32 cellular contexts compared by ENCODE assay signal in genomic region chr14:30868736-30869135, GRCh38. TPM values are rescaled to one million over a fixed set of nuclear protein-coding genes. Genes with fewer than 3 reads are reported as not detected.
DNase-seq lines count a peak whose midpoint lies in the region; ATAC-seq, FAIRE-seq and TF ChIP-seq lines count a peak whose summit lies in the region.
"Had no signal": no experiment of that assay in that cellular context is flagged by ENCODE, and none has a peak within 500 bp of the region (broad histone marks: within the 10 kb centered on the region; RNA-seq: fewer than 3 reads in every experiment).

No MANE protein-coding gene starts in this region.

- intact Hi-C loops in HepG2 (cut with micrococcal nuclease; ENCODE audit: unreplicated experiment) (no loop called here), right lobe of liver (cut with DNase I) (no loop called here)

- BruUV-seq in HepG2 (replicated peaks; lab: Mats Ljungman, UMichigan): no TSS peak

- FAIRE-seq in HepG2 (lab: Jason Lieb, UNC) (no peak), A549 (lab: Jason Lieb, UNC) (no peak), HTR-8/SVneo (lab: Jason Lieb, UNC) (peak; percentile 72)
- FAIRE-seq: A204.1, D721Med had no signal

- POLR2A ChIA-PET in HepG2 (lab: Yijun Ruan, JAX): no interaction called here
- POLR2A ChIA-PET in A549 (lab: Yijun Ruan, JAX): no interaction called here

- H3K27ac ChIP-seq in HepG2 (ENCODE audit: extremely low read length, insufficient read depth, low read length) (no peak overlapping the region), right lobe of liver (no peak overlapping the region), A549 (no peak overlapping the region)
- H3K27ac ChIP-seq: 22Rv1; BLaER1; BLaER1 treated with 17β-estradiol and CSF1 and Interleukin-3, amounts not matched to agents 10 nM and 100 nM; C4-2B had no signal

- TF ChIP-seq RAD21 in HepG2 (CRISPR knock-in tag; IDR thresholded peaks at IDR 0.05) (no peak), A549 (conservative IDR thresholded peaks at IDR 0.05 in 1 of 2, IDR thresholded peaks at IDR 0.05 in 1 of 2) (no peak)

- CTCF ChIA-PET in HepG2 (lab: Yijun Ruan, JAX; ENCODE audit: low intra/inter-chr PET ratio, low total read pairs) (no interaction called here), A549 (lab: Yijun Ruan, JAX) (no interaction called here)

- ATAC-seq in HepG2 (no peak), right lobe of liver (no peak), A549 (no peak)
- ATAC-seq: CD8-positive, alpha-beta T cell had no signal

- H3K4me2 ChIP-seq in HepG2 (ENCODE audit: low read depth, low read length) (no peak overlapping the region), A549 (no peak overlapping the region)
- H3K4me2 ChIP-seq: BLaER1 had no signal

- H3K9me3 ChIP-seq in HepG2 (ENCODE audit: low read length) (no peaks in the 10 kb centered on the region), right lobe of liver (no peaks in the 10 kb centered on the region), A549 (no peaks in the 10 kb centered on the region)
- H3K9me3 ChIP-seq: BE2C; BLaER1; BLaER1 treated with 17β-estradiol and CSF1 and Interleukin-3, amounts not matched to agents 10 nM and 100 nM; Caco-2 had no signal

- H3K4me1 ChIP-seq in HepG2 (ENCODE audit: insufficient read depth, low read length): peaks cover 11% of the 10 kb centered on the region
- H3K4me1 ChIP-seq in right lobe of liver: no peaks in the 10 kb centered on the region
- 0 out of 3 replicates have a peak, but pooled peaks cover 2% of the 10 kb centered on the region for H3K4me1 ChIP-seq in A549
- H3K4me1 ChIP-seq: BE2C, Caco-2 had no signal

- H3K79me2 ChIP-seq in HepG2 (ENCODE audit: insufficient read depth, low read length): no peaks in the 10 kb centered on the region

- TF ChIP-seq POLR2A in HepG2 (IDR thresholded peaks at IDR 0.05; ENCODE audit: insufficient read depth in 1 of 2, low read depth in 2 of 2, low read length in 2 of 2) (no peak), right lobe of liver (IDR thresholded peaks at IDR 0.05) (no peak), A549 (IDR thresholded peaks at IDR 0.05; ENCODE audit: low read length) (no peak), erythroblast (IDR thresholded peaks at IDR 0.05; ENCODE audit: low read length) (no peak)

- 63% methylated on average over 5 of the region's 5 CpGs for WGBS in HepG2 (ENCODE audit: low lambda C conversion rate)
- WGBS in right lobe of liver (ENCODE audit: insufficient coverage, low coverage, low lambda C conversion rate, missing lambda C conversion rate): 90% methylated on average over 2 of the region's 5 CpGs
- 81% methylated on average over 5 of the region's 5 CpGs for WGBS in A549 (ENCODE audit: missing lambda C conversion rate)

- H4K20me1 ChIP-seq in HepG2 (ENCODE audit: insufficient read depth, low read length): no peaks in the 10 kb centered on the region
- H4K20me1 ChIP-seq: BLaER1; BLaER1 treated with 17β-estradiol and CSF1 and Interleukin-3, amounts not matched to agents 10 nM and 100 nM had no signal

- DNase-seq in HepG2 (ENCODE audit: low spot score) (no peak), right lobe of liver (no peak), A549 (ENCODE audit: low read depth in 1 of 2, low spot score in 1 of 2) (no peak), HTR-8/SVneo (ENCODE audit: insufficient read length, low spot score) (no peak), COLO668 (lab: John Stamatoyannopoulos, UW; ENCODE audit: unreplicated experiment) (no peak), erythroblast (lab: John Stamatoyannopoulos, UW) (no peak)
- DNase-seq: 8988T; ACHN; AML-193; BE2C; C1 segment of cervical spinal cord; Caco-2; Calu3; CD4-positive, alpha-beta memory T cell; CD4-positive, alpha-beta T cell; CD4-positive, CD25-positive, alpha-beta regulatory T cell; CD8-positive, alpha-beta memory T cell; CD8-positive, alpha-beta T cell; COR-L47; DMS 273 treated with DMSO at 0.1 percent for 48 hours; DMS153; DMS53; DMS79; DMS79 treated with DMSO at 0.1 percent for 48 hours; DND-41; EL had no signal

- TF ChIP-seq CTCF in HepG2 (CRISPR knock-in tag; IDR thresholded peaks at IDR 0.05): no peak
- TF ChIP-seq CTCF in right lobe of liver (IDR thresholded peaks at IDR 0.05): no peak
- TF ChIP-seq CTCF in A549 (IDR thresholded peaks at IDR 0.05): no peak

- H2AFZ ChIP-seq in HepG2 (ENCODE audit: low read length): no peak overlapping the region

- in situ Hi-C loops in HepG2 (cut with HindIII; ENCODE audit: extremely low pct_ligation_motif_present, low pct_unique_long_range_greater_than_20kb): no loop called here

- TF ChIP-seq EP300 in HepG2 (IDR thresholded peaks at IDR 0.05; ENCODE audit: low read depth in 2 of 2, low read length in 2 of 2) (no peak), HepG2 (CRISPR knock-in tag; IDR thresholded peaks at IDR 0.05; ENCODE audit: borderline replicate concordance) (no peak), A549 (IDR thresholded peaks at IDR 0.05) (no peak)

- peaks cover 0 to 34% of the 10 kb centered on the region in 2 experiments; a peak in 4 of 5 replicates for H3K27me3 ChIP-seq in HepG2 (ENCODE audit: control insufficient read depth in 1 of 2, insufficient read depth in 2 of 2, low read length in 2 of 2)
- peaks cover 0 to 6% of the 10 kb centered on the region in 2 donors for H3K27me3 ChIP-seq in right lobe of liver
- H3K27me3 ChIP-seq: BLaER1 had no signal

- H3K4me3 ChIP-seq in HepG2 (replicated peaks in 1 of 3; ENCODE audit: insufficient read depth in 1 of 3, low read depth in 2 of 3, low read length in 3 of 3) (no peak overlapping the region), right lobe of liver (no peak overlapping the region), A549 (no peak overlapping the region)
- H3K4me3 ChIP-seq: BLaER1; BLaER1 treated with 17β-estradiol and CSF1 and Interleukin-3, amounts not matched to agents 10 nM and 100 nM had no signal

- H3K36me3 ChIP-seq in HepG2 (replicated peaks in 1 of 2; ENCODE audit: control insufficient read depth in 1 of 2, insufficient read depth in 2 of 2, low read length in 2 of 2) (no peaks in the 10 kb centered on the region), right lobe of liver (no peaks in the 10 kb centered on the region)
- H3K36me3 ChIP-seq: BE2C; BLaER1; BLaER1 treated with 17β-estradiol and CSF1 and Interleukin-3, amounts not matched to agents 10 nM and 100 nM had no signal

- no peak overlapping the region for H3K9ac ChIP-seq in HepG2 (ENCODE audit: insufficient read depth, low read depth, low read length)
- H3K9ac ChIP-seq: BLaER1; BLaER1 treated with 17β-estradiol and CSF1 and Interleukin-3, amounts not matched to agents 10 nM and 100 nM had no signal

TF ChIP-seq in HepG2, 621 proteins besides CTCF, POLR2A, EP300 and RAD21:
- TF ChIP-seq MAFK (conservative IDR thresholded peaks at IDR 0.05 in 1 of 2, IDR thresholded peaks at IDR 0.05 in 1 of 2; ENCODE audit: low read length in 2 of 2) (peak; percentile 59 to 71), ZNF605 (CRISPR knock-in tag; IDR thresholded peaks at IDR 0.05) (no peak), MAFF (IDR thresholded peaks at IDR 0.05; ENCODE audit: low read depth, low read length) (peak; percentile 53; the same call in 1 of the 2 replicates), JUND (CRISPR knock-in tag; IDR thresholded peaks at IDR 0.05) (no peak), ZNF550 (CRISPR knock-in tag; IDR thresholded peaks at IDR 0.05; ENCODE audit: borderline replicate concordance) (no peak)

TF ChIP-seq in A549, 52 proteins besides CTCF, POLR2A, EP300 and RAD21:
- peak; percentile 20 for TF ChIP-seq MAFK (IDR thresholded peaks at IDR 0.05; ENCODE audit: partially characterized antibody)
- TF ChIP-seq RARB (CRISPR knock-in tag; IDR thresholded peaks at IDR 0.05): no peak

RNA-seq across cellular contexts. Expression of gene COCH, which starts 5.6 kb away (rescaled TPM):
- total RNA-seq in HepG2 (2016; rRNA removed; fragmentation: Illumina TruSeq; extraction: Trizol) (46.1 and 79.3 TPM in 2 replicates), right lobe of liver (1 to 10 TPM in 2 of 6 experiments, under 1 TPM in 3, not detected in 1; 0.14 to 2.9 (median 0.60) TPM)
- 42.7 and 44.5 TPM in 2 replicates for total RNA-seq in HepG2 (2016; cell fraction: cytosol; rRNA removed; fragmentation: Illumina TruSeq; extraction: Trizol; ENCODE audit: low read depth)
- total RNA-seq in HepG2 (2016; cell fraction: insoluble cytoplasmic fraction; rRNA removed; fragmentation: Illumina TruSeq; extraction: Trizol): 44.2 and 82.2 TPM in 2 replicates
- total RNA-seq in HepG2 (2016; cell fraction: membrane; rRNA removed; fragmentation: Illumina TruSeq; extraction: Trizol): 35.2 and 37.4 TPM in 2 replicates
- 75.5 and 83.2 TPM in 2 replicates for total RNA-seq in HepG2 (2016; cell fraction: nucleus; rRNA removed; fragmentation: Illumina TruSeq; extraction: Trizol)
- polyA plus RNA-seq in HepG2 (2011; rRNA removed) (67.6 and 78.2 TPM in 2 replicates), A549 (2011; rRNA removed) (45.9 and 53.1 TPM in 2 replicates), A549 (2017; fragmentation: RNase III; extraction: RNeasy Plus Mini Kit Qiagen cat#74134 plus additional on column Dnase treatment) (27.6 to 33.0 TPM (median 31.9 TPM) in 3 replicates)
- 46.8 and 61.9 TPM in 2 replicates for polyA plus RNA-seq in HepG2 (2011; cell fraction: cytosol; rRNA removed)
- 41.4 and 44.4 TPM in 2 replicates for polyA plus RNA-seq in HepG2 (2011; cell fraction: nucleus; rRNA removed)
- polyA plus RNA-seq in HepG2 (2012): 42.1 and 46.5 TPM in 2 replicates
- 14.6 and 14.7 TPM in 2 replicates for polyA plus RNA-seq in HepG2 (2016; cell fraction: cytosol; fragmentation: Illumina TruSeq; extraction: Trizol; ENCODE audit: low read depth)
- 44.3 and 45.7 TPM in 2 replicates for polyA plus RNA-seq in HepG2 (2016; cell fraction: insoluble cytoplasmic fraction; fragmentation: Illumina TruSeq; extraction: Trizol; ENCODE audit: low read depth)
- 23.3 and 29.1 TPM in 2 replicates for polyA plus RNA-seq in HepG2 (2016; cell fraction: membrane; fragmentation: Illumina TruSeq; extraction: Trizol; ENCODE audit: low read depth)
- 110 and 111 TPM in 2 replicates for polyA plus RNA-seq in HepG2 (2016; cell fraction: nucleus; fragmentation: Illumina TruSeq; extraction: Trizol; ENCODE audit: insufficient read depth, low read depth)
- polyA minus RNA-seq in HepG2 (2011; rRNA and poly(A)+ RNA removed; ENCODE audit: low replicate concordance): 0.09 and 34.6 TPM in 2 replicates
- polyA minus RNA-seq in HepG2 (2011; cell fraction: cytosol; rRNA and poly(A)+ RNA removed): 40.3 and 42.4 TPM in 2 replicates
- 33.0 and 38.3 TPM in 2 replicates for polyA minus RNA-seq in HepG2 (2011; cell fraction: nucleus; rRNA and poly(A)+ RNA removed)
- 13.4 and 15.3 TPM in 2 replicates for polyA plus RNA-seq in A549 (2012; cell fraction: cytosol; rRNA removed)
- 19.3 and 19.8 TPM in 2 replicates for polyA plus RNA-seq in A549 (2012; cell fraction: nucleus; rRNA removed)
- 16.9 and 19.3 TPM in 2 replicates for polyA minus RNA-seq in A549 (2011; rRNA and poly(A)+ RNA removed)
- total RNA-seq: CD4-positive, alpha-beta memory T cell; CD4-positive, alpha-beta T cell; CD4-positive, CD25-positive, alpha-beta regulatory T cell had no signal

Comparison
In these comparisons a context has a peak if more than half of its experiments do, and no peak if none do; other contexts are left out.
1. RNA of gene COCH, which starts 5.6 kb away (total RNA-seq): 35.2 to 83.2 TPM in HepG2; 0.14 to 2.9 TPM in right lobe of liver; every median in the first group is over 4 times any median in the second.
2. Of the 38 proteins assayed by ChIP-seq in both HepG2 and A549: peak only in HepG2: none; only in A549: none; in both: MAFK; in neither: 37.